Comparison of ENCODE assay signal across 10 cellular contexts in the genomic region with DNA sequence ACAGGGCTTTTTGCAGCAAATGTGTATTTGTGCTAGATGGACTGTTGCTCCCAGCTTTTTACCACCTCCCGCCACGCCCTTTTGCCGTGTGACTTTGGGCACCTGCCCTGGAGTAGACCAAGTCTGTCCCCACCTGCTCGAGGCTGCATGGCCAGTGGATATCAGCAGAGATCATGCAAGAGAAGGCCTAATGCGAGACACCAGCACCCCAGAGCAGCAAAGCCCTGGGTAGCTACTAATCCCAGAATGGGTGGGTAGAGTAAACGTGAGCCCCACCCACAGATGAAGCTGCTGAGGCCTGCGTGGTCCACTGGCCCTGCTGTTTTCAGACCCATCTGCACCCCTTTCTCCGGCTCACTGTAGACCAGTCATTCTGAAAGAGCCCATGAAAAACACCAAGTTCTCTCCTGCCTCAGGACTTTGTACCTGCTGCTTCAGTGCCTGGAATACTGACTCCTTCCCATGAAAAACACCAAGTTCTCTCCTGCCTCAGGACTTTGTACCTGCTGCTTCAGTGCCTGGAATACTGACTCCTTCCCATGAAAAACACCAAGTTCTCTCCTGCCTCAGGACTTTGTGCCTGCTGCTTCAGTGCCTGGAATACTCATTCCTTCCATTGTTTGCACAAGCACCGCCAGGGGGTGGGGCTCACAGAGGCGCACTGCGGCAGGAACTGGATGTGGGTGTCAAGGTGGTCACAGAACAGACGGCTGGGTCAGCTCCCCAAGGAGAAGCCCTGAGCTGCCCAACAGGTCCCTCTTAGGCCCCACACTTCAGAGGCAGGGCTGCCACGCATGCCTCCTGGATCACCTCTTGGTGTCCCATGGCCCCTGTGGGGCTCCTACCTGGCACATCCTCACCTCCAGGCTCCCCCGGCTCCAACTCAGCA. TPM values are rescaled to one million over a fixed set of nuclear protein-coding genes. Genes with fewer than 3 reads are reported as not detected.
DNase-seq lines count a peak whose midpoint lies in the region; TF ChIP-seq lines count a peak whose summit lies in the region.
"Had no signal": no experiment of that assay in that cellular context is flagged by ENCODE, and none has a peak within 500 bp of the region (broad histone marks: within the 10 kb centered on the region; RNA-seq: fewer than 3 reads in every experiment).

No MANE protein-coding gene starts in this region.

- no peak overlapping the region for H3K27ac ChIP-seq in coronary artery
- H3K27ac ChIP-seq in neural progenitor cell, result no peak overlapping the region
- H3K27ac ChIP-seq: 22Rv1 had no signal

- peaks cover 8% of the 10 kb centered on the region for H3F3A ChIP-seq in neural progenitor cell (ENCODE audit: low read depth)

- H4K20me1 ChIP-seq in neural progenitor cell (ENCODE audit: low read depth), result no peaks in the 10 kb centered on the region

- H3K9me3 Mint-ChIP-seq in neural progenitor cell, result peaks cover 6% of the 10 kb centered on the region
- H3K9me3 Mint-ChIP-seq in T-helper 2 cell treated with Interferon-gamma antibody and Interleukin-4, amounts not matched to agents 5 μg/mL and 100 μg/mL, for 36 hours, result no peaks in the 10 kb centered on the region
- H3K9me3 Mint-ChIP-seq: HFFc6 had no signal

- no peak overlapping the region for H3K9ac ChIP-seq in neural progenitor cell

- no peaks in the 10 kb centered on the region for H3K36me3 ChIP-seq in neural progenitor cell

- no peaks in the 10 kb centered on the region for H3K27me3 ChIP-seq in neural progenitor cell

- H3K9me3 ChIP-seq in neural progenitor cell (ENCODE audit: low read depth), result no peaks in the 10 kb centered on the region

- H3K4me1 ChIP-seq in neural progenitor cell, result peaks cover 4% of the 10 kb centered on the region

- H2AFZ ChIP-seq in neural progenitor cell (replicated peaks), result peak overlapping the region; percentile 26

- H3K27ac Mint-ChIP-seq in neural progenitor cell, result no peak overlapping the region
- no peak overlapping the region for H3K27ac Mint-ChIP-seq in T-helper 2 cell treated with Interferon-gamma antibody and Interleukin-4, amounts not matched to agents 5 μg/mL and 100 μg/mL, for 36 hours
- H3K27ac Mint-ChIP-seq: HFFc6 had no signal

- H3K27me3 Mint-ChIP-seq in neural progenitor cell (ENCODE audit: insufficient read depth, low read depth), result no peaks in the 10 kb centered on the region
- H3K27me3 Mint-ChIP-seq in T-helper 2 cell treated with Interferon-gamma antibody and Interleukin-4, amounts not matched to agents 5 μg/mL and 100 μg/mL, for 36 hours (ENCODE audit: low read depth), result no peaks in the 10 kb centered on the region

- peaks cover 3% of the 10 kb centered on the region for H3K4me1 Mint-ChIP-seq in neural progenitor cell
- H3K4me1 Mint-ChIP-seq in T-helper 2 cell treated with Interferon-gamma antibody and Interleukin-4, amounts not matched to agents 5 μg/mL and 100 μg/mL, for 36 hours (ENCODE audit: low read depth), result peaks cover 6% of the 10 kb centered on the region

- H3K4me3 ChIP-seq in coronary artery (no peak overlapping the region), neural progenitor cell (no peak overlapping the region)

- H3K4me2 ChIP-seq in neural progenitor cell, result no peak overlapping the region

- H3K79me2 ChIP-seq in neural progenitor cell (ENCODE audit: low read depth), result no peaks in the 10 kb centered on the region

- H3K4me3 Mint-ChIP-seq in neural progenitor cell, result no peak overlapping the region
- no peak overlapping the region for H3K4me3 Mint-ChIP-seq in T-helper 2 cell treated with Interferon-gamma antibody and Interleukin-4, amounts not matched to agents 5 μg/mL and 100 μg/mL, for 36 hours
- H3K4me3 Mint-ChIP-seq: HFFc6 had no signal

- TF ChIP-seq CTCF in coronary artery (IDR thresholded peaks at IDR 0.05), result no peak
- peak; percentile 7 for TF ChIP-seq CTCF in neural progenitor cell (IDR thresholded peaks at IDR 0.05)

- peak; percentile 5 for DNase-seq in DMS153 (lab: John Stamatoyannopoulos, UW)
- no peak for DNase-seq in DMS153 treated with DMSO at 0.1 percent for 48 hours (lab: John Stamatoyannopoulos, UW; ENCODE audit: unreplicated experiment)
- DNase-seq in HuH-7.5 (ENCODE audit: low spot score), result peak; percentile 86
- DNase-seq in coronary artery (ENCODE audit: low spot score), result peak; percentile 70
- no peak for DNase-seq in neural progenitor cell (ENCODE audit: low spot score)
- no peak for DNase-seq in OCI-M1 (lab: John Stamatoyannopoulos, UW)
- no peak for DNase-seq in T-helper 2 cell treated with Interferon-gamma antibody and Interleukin-4, amounts not matched to agents 5 μg/mL and 100 μg/mL, for 36 hours (ENCODE audit: low spot score)
- no peak for DNase-seq in DMS79 treated with DMSO at 0.1 percent for 48 hours (lab: John Stamatoyannopoulos, UW)
- DNase-seq: HFFc6 had no signal

- no peaks in the 10 kb centered on the region for H3K36me3 Mint-ChIP-seq in neural progenitor cell
- no peaks in the 10 kb centered on the region for H3K36me3 Mint-ChIP-seq in T-helper 2 cell treated with Interferon-gamma antibody and Interleukin-4, amounts not matched to agents 5 μg/mL and 100 μg/mL, for 36 hours (ENCODE audit: low read depth)

RNA-seq across cellular contexts. Expression of gene TNIP2, which starts 5.1 kb away (rescaled TPM):
- total RNA-seq in neural progenitor cell (ENCODE audit: low replicate concordance), result 24.5 and 37.6 TPM in 2 replicates

RNA-seq across cellular contexts. Expression of gene SH3BP2, which starts 31.6 kb away (rescaled TPM):
- total RNA-seq in neural progenitor cell (ENCODE audit: low replicate concordance), result 11.8 and 30.8 TPM in 2 replicates

Comparison
In these comparisons a context has a peak if more than half of its experiments do, and no peak if none do; other contexts are left out.
1. DNase-seq: peak in DMS153 (single experiment), HuH-7.5 (single experiment) and coronary artery (single experiment); none in DMS153 treated with DMSO at 0.1 percent for 48 hours (single experiment), neural progenitor cell (single experiment), OCI-M1 (single experiment), T-helper 2 cell treated with Interferon-gamma antibody and Interleukin-4, amounts not matched to agents 5 μg/mL and 100 μg/mL, for 36 hours (single experiment) and DMS79 treated with DMSO at 0.1 percent for 48 hours (single experiment).